In genomic region chr2:169141713-169142352, GRCh38 we compare ENCODE assay signal across 8 cellular contexts.
A peak's percentile ranks its signal among the peaks of the same experiment; 100 is the strongest.
DNase-seq lines count a peak whose midpoint lies in the region; ATAC-seq, FAIRE-seq and TF ChIP-seq lines count a peak whose summit lies in the region.

No MANE protein-coding gene starts in this region.

- H3K4me3 Mint-ChIP-seq in CD8-positive, alpha-beta T cell, result no peak overlapping the region
- H3K4me3 Mint-ChIP-seq in T-helper 17 cell (no peak overlapping the region), astrocyte (ENCODE audit: unreplicated experiment) (no peak overlapping the region)

- peak; percentile 68 for FAIRE-seq in astrocyte (lab: Jason Lieb, UNC)

- ATAC-seq in CD8-positive, alpha-beta T cell, result peak; percentile 55
- ATAC-seq in T-helper 17 cell (peak; percentile 71), HG03196 (IDR thresholded peaks at IDR 0.05; ENCODE audit: unreplicated experiment) (no peak)

- H3K4me1 Mint-ChIP-seq in CD8-positive, alpha-beta T cell (ENCODE audit: low read depth), result no peaks in the 10 kb centered on the region
- H3K4me1 Mint-ChIP-seq in T-helper 17 cell (peaks cover 6% of the 10 kb centered on the region), astrocyte (ENCODE audit: low read depth, unreplicated experiment) (peaks cover 12% of the 10 kb centered on the region)

- H3K9ac ChIP-seq in astrocyte (ENCODE audit: low read length), result no peak overlapping the region

- no peaks in the 10 kb centered on the region for H4K20me1 ChIP-seq in astrocyte (ENCODE audit: insufficient read depth, low read length)

- POLR2A ChIA-PET in CD8-positive, alpha-beta T cell (lab: Charles Lee), result interaction anchor here (1.4 kb wide), 1 partner anchor 32 kb away, joined by 5 read pairs; no protein-coding TSS in a partner anchor

- no peaks in the 10 kb centered on the region for H3K27me3 Mint-ChIP-seq in CD8-positive, alpha-beta T cell (ENCODE audit: low read depth)
- peaks cover 12% of the 10 kb centered on the region for H3K27me3 Mint-ChIP-seq in T-helper 17 cell
- peaks cover 2% of the 10 kb centered on the region for H3K27me3 Mint-ChIP-seq in astrocyte (ENCODE audit: low read depth, unreplicated experiment)

- no peaks in the 10 kb centered on the region for H3K9me3 Mint-ChIP-seq in CD8-positive, alpha-beta T cell
- H3K9me3 Mint-ChIP-seq in astrocyte (ENCODE audit: unreplicated experiment), result no peaks in the 10 kb centered on the region

- H3K36me3 ChIP-seq in CD8-positive, alpha-beta T cell (ENCODE audit: insufficient read depth, low read length), result no peaks in the 10 kb centered on the region
- H3K36me3 ChIP-seq in astrocyte (ENCODE audit: insufficient read depth, low read length), result no peaks in the 10 kb centered on the region

- H2AFZ ChIP-seq in astrocyte (ENCODE audit: low read depth, low read length), result no peak overlapping the region

- H3K4me1 ChIP-seq in CD8-positive, alpha-beta T cell (ENCODE audit: insufficient read depth, low read length), result no peaks in the 10 kb centered on the region
- no peaks in the 10 kb centered on the region for H3K4me1 ChIP-seq in astrocyte (ENCODE audit: insufficient read depth, low read length)

- peak; percentile 90 for TF ChIP-seq CTCF in CD8-positive, alpha-beta T cell (IDR thresholded peaks at IDR 0.05)
- TF ChIP-seq CTCF in GM20000 (IDR thresholded peaks at IDR 0.05; ENCODE audit: extremely low read depth, missing control alignments) (peak; percentile 86), LNCaP clone FGC (IDR thresholded peaks at IDR 0.05; ENCODE audit: control insufficient read depth, extremely low read depth, insufficient read depth) (peak; percentile 82), astrocyte (IDR thresholded peaks at IDR 0.05; ENCODE audit: insufficient read depth, low read depth, low read length) (peak; percentile 84)

- no peaks in the 10 kb centered on the region for H3K79me2 ChIP-seq in astrocyte (ENCODE audit: insufficient read depth, low read length)

- no peaks in the 10 kb centered on the region for H3K36me3 Mint-ChIP-seq in CD8-positive, alpha-beta T cell
- H3K36me3 Mint-ChIP-seq in T-helper 17 cell (ENCODE audit: low read depth) (no peaks in the 10 kb centered on the region), astrocyte (ENCODE audit: low read depth, unreplicated experiment) (peaks cover 2% of the 10 kb centered on the region)

- H3K4me3 ChIP-seq in CD8-positive, alpha-beta T cell (ENCODE audit: low read depth, low read length), result no peak overlapping the region
- H3K4me3 ChIP-seq in LNCaP clone FGC (ENCODE audit: low read depth, low read length) (no peak overlapping the region), astrocyte (ENCODE audit: insufficient read depth, low read depth, low read length) (no peak overlapping the region)

- no peak overlapping the region for H3K27ac Mint-ChIP-seq in CD8-positive, alpha-beta T cell
- H3K27ac Mint-ChIP-seq in T-helper 17 cell (no peak overlapping the region), astrocyte (ENCODE audit: unreplicated experiment) (no peak overlapping the region)

- DNase-seq in CD8-positive, alpha-beta T cell, result peak; percentile 11 to 75 (median 46)
- DNase-seq in GM20000 (ENCODE audit: low spot score) (peak; percentile 47), LNCaP clone FGC (ENCODE audit: low read depth) (peak; percentile 15), T-helper 17 cell (peak; percentile 26 to 53 (median 31)), astrocyte (ENCODE audit: low read depth) (peak; percentile 38), iPS DF 4.7 (ENCODE audit: extremely low read depth, low spot score) (peak; percentile 78)
- peak; percentile 28 to 65 for DNase-seq in stimulated activated CD4-positive, alpha-beta T cell treated with anti-CD3 and anti-CD28 coated beads, Interleukin-15, amount 100 ng/mL, for 48 hours (ENCODE audit: low read depth in 2 of 2)

- CTCF ChIA-PET in CD8-positive, alpha-beta T cell (lab: Charles Lee), result interaction anchor here (0.6 to 8.3 kb wide), 22 partner anchors 9 to 209 kb away, joined by 3 to 263 read pairs (median 4); no protein-coding TSS in a partner anchor

- no peaks in the 10 kb centered on the region for H3K9me3 ChIP-seq in CD8-positive, alpha-beta T cell (ENCODE audit: low read length)
- H3K9me3 ChIP-seq in T-helper 17 cell (ENCODE audit: control insufficient read depth, low read length, poor library complexity, severe bottlenecking) (no peaks in the 10 kb centered on the region), astrocyte (ENCODE audit: insufficient read depth, low read depth, low read length) (no peaks in the 10 kb centered on the region)

- H3K27ac ChIP-seq in CD8-positive, alpha-beta T cell (ENCODE audit: low read depth, low read length), result no peak overlapping the region
- no peak overlapping the region for H3K27ac ChIP-seq in astrocyte (ENCODE audit: low read depth, low read length)

- H3K27me3 ChIP-seq in CD8-positive, alpha-beta T cell (ENCODE audit: insufficient read depth, low read length), result no peaks in the 10 kb centered on the region
- no peaks in the 10 kb centered on the region for H3K27me3 ChIP-seq in astrocyte (ENCODE audit: insufficient read depth, low read length)

- no peak overlapping the region for H3K4me2 ChIP-seq in astrocyte (ENCODE audit: low read length)

- intact Hi-C loops in CD8-positive, alpha-beta T cell (cut with DNase I, micrococcal nuclease), result loop anchor here (1.0 to 5.0 kb wide), 3 partner anchors 33 to 181 kb away; partner anchors contain the start of gene ABCB11 (in 1 of the 2)

Comparison
In these comparisons a context has a peak if more than half of its experiments do, and no peak if none do; other contexts are left out.
1. DNase-seq: peak in every context shown above with its lines; median percentile 78 in iPS DF 4.7; 47 in GM20000; 46 in stimulated activated CD4-positive, alpha-beta T cell treated with anti-CD3 and anti-CD28 coated beads, Interleukin-15, amount 100 ng/mL, for 48 hours; 46 in CD8-positive, alpha-beta T cell; 38 in astrocyte; 31 in T-helper 17 cell; 15 in LNCaP clone FGC.